Comparison of ENCODE assay signal across 1 cellular context in genomic region chr1:21216835-21217811, GRCh38.
TF ChIP-seq lines count a peak whose summit lies in the region.

No MANE protein-coding gene starts in this region.

TF ChIP-seq in HCT116, 20 proteins besides CTCF, POLR2A, EP300 and RAD21 (continued from another document):
- no peak for TF ChIP-seq REST (IDR thresholded peaks at IDR 0.05; ENCODE audit: low read depth)
- no peak for TF ChIP-seq ZNF274 (IDR thresholded peaks at IDR 0.05; ENCODE audit: low read depth, low read length)
- no peak for TF ChIP-seq ZFX (IDR thresholded peaks at IDR 0.05)
- TF ChIP-seq ELF1 (IDR thresholded peaks at IDR 0.05; ENCODE audit: borderline replicate concordance, low read depth) = no peak
- no peak for TF ChIP-seq FOSL1 (IDR thresholded peaks at IDR 0.05; ENCODE audit: low read depth)
- no peak for TF ChIP-seq TCF7L2 (IDR thresholded peaks at IDR 0.05; ENCODE audit: borderline replicate concordance, extremely low read depth, insufficient read depth, insufficient read length)
